Comparison of ENCODE assay signal across 1 cellular context in the genomic region with DNA sequence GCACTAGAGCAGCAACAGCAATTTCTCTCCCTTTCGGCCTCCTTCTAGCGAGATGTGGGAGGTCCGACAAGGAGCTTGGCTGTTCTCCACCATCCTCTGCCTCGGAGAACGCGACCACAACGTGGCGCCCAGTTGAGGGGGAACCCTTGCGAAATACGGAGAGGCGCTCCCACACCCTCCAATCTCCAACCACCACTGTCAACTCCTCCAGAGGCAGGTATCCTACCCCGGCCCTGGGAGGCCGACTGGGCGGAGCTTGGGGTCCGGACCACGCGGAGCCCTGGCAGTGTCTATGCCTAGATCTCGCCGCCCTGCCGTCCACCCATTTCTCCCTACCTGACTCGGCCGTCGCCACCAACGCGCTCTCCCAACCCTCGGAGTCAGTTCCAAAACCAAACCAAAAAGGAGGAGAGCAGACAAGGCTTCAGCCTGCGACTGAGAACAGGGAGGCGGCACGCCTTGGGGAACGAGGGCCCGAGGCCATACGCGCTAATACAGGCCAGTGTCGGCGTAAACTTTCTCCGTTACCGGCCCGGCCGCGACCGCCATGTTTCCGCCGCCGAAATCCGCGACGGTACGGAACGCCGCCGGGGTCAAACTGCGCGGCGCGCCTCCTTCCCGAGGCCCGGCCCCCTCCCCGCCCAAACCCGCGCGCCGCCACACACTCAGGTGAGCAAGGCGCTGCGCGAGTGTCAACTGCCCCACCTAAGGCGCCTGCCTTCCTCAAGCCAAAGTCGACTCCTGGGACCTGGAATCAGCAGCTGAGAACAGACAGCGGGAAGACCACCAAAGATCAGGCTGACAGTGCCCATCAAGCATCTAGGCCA.
A peak's percentile ranks its signal among the peaks of the same experiment; 100 is the strongest.
TF ChIP-seq lines count a peak whose summit lies in the region.

A gene with protein sequence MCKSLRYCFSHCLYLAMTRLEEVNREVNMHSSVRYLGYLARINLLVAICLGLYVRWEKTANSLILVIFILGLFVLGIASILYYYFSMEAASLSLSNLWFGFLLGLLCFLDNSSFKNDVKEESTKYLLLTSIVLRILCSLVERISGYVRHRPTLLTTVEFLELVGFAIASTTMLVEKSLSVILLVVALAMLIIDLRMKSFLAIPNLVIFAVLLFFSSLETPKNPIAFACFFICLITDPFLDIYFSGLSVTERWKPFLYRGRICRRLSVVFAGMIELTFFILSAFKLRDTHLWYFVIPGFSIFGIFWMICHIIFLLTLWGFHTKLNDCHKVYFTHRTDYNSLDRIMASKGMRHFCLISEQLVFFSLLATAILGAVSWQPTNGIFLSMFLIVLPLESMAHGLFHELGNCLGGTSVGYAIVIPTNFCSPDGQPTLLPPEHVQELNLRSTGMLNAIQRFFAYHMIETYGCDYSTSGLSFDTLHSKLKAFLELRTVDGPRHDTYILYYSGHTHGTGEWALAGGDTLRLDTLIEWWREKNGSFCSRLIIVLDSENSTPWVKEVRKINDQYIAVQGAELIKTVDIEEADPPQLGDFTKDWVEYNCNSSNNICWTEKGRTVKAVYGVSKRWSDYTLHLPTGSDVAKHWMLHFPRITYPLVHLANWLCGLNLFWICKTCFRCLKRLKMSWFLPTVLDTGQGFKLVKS (minus strand): TSS at position 570 of the 827 bp plus-strand sequence. CDS start 5,568 bp downstream, outside the sequence.

TF ChIP-seq in K562, 482 proteins besides CTCF, POLR2A, EP300 and RAD21 (continued from another document and continues in another):
- TF ChIP-seq, protein P1, sequence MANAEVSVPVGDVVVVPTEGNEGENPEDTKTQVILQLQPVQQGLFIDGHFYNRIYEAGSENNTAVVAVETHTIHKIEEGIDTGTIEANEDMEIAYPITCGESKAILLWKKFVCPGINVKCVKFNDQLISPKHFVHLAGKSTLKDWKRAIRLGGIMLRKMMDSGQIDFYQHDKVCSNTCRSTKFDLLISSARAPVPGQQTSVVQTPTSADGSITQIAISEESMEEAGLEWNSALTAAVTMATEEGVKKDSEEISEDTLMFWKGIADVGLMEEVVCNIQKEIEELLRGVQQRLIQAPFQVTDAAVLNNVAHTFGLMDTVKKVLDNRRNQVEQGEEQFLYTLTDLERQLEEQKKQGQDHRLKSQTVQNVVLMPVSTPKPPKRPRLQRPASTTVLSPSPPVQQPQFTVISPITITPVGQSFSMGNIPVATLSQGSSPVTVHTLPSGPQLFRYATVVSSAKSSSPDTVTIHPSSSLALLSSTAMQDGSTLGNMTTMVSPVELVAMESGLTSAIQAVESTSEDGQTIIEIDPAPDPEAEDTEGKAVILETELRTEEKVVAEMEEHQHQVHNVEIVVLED (CRISPR knock-in tag; IDR thresholded peaks at IDR 0.05): peak; percentile 67
- no peak for TF ChIP-seq ZNF785 (CRISPR knock-in tag; IDR thresholded peaks at IDR 0.05)
- TF ChIP-seq, protein P2, sequence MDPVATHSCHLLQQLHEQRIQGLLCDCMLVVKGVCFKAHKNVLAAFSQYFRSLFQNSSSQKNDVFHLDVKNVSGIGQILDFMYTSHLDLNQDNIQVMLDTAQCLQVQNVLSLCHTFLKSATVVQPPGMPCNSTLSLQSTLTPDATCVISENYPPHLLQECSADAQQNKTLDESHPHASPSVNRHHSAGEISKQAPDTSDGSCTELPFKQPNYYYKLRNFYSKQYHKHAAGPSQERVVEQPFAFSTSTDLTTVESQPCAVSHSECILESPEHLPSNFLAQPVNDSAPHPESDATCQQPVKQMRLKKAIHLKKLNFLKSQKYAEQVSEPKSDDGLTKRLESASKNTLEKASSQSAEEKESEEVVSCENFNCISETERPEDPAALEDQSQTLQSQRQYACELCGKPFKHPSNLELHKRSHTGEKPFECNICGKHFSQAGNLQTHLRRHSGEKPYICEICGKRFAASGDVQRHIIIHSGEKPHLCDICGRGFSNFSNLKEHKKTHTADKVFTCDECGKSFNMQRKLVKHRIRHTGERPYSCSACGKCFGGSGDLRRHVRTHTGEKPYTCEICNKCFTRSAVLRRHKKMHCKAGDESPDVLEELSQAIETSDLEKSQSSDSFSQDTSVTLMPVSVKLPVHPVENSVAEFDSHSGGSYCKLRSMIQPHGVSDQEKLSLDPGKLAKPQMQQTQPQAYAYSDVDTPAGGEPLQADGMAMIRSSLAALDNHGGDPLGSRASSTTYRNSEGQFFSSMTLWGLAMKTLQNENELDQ (CRISPR knock-in tag; IDR thresholded peaks at IDR 0.05; ENCODE audit: borderline replicate concordance): peak; percentile 97
- TF ChIP-seq FOXP1 (CRISPR knock-in tag; IDR thresholded peaks at IDR 0.05): peak; percentile 94; the same call in 1 of the 2 replicates
- peak; percentile 91 for TF ChIP-seq TOE1 (IDR thresholded peaks at IDR 0.05; ENCODE audit: borderline replicate concordance)
- no peak for TF ChIP-seq TOE1 (CRISPR knock-in tag; IDR thresholded peaks at IDR 0.05; ENCODE audit: borderline replicate concordance, low read depth)
- no peak for TF ChIP-seq SP2 (IDR thresholded peaks at IDR 0.05; ENCODE audit: extremely low read depth, low read depth, low read length, poor library complexity, severe bottlenecking)
- TF ChIP-seq KLF16 (IDR thresholded peaks at IDR 0.05): peak; percentile 71; the same call in 1 of the 2 replicates
- TF ChIP-seq HOXB6 (CRISPR knock-in tag; IDR thresholded peaks at IDR 0.05; ENCODE audit: borderline replicate concordance): no peak
- TF ChIP-seq, protein P3, sequence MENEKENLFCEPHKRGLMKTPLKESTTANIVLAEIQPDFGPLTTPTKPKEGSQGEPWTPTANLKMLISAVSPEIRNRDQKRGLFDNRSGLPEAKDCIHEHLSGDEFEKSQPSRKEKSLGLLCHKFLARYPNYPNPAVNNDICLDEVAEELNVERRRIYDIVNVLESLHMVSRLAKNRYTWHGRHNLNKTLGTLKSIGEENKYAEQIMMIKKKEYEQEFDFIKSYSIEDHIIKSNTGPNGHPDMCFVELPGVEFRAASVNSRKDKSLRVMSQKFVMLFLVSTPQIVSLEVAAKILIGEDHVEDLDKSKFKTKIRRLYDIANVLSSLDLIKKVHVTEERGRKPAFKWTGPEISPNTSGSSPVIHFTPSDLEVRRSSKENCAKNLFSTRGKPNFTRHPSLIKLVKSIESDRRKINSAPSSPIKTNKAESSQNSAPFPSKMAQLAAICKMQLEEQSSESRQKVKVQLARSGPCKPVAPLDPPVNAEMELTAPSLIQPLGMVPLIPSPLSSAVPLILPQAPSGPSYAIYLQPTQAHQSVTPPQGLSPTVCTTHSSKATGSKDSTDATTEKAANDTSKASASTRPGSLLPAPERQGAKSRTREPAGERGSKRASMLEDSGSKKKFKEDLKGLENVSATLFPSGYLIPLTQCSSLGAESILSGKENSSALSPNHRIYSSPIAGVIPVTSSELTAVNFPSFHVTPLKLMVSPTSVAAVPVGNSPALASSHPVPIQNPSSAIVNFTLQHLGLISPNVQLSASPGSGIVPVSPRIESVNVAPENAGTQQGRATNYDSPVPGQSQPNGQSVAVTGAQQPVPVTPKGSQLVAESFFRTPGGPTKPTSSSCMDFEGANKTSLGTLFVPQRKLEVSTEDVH (IDR thresholded peaks at IDR 0.05; ENCODE audit: low read depth, partially characterized antibody): peak; percentile 44
- peak; percentile 87 for TF ChIP-seq POU5F1 (IDR thresholded peaks at IDR 0.05; ENCODE audit: borderline replicate concordance, low read depth, low read length, partially characterized antibody)
- peak; percentile 62 for TF ChIP-seq RNF2 (IDR thresholded peaks at IDR 0.05)
- peak; percentile 87 to 99 for TF ChIP-seq MAZ (CRISPR knock-in tag; conservative IDR thresholded peaks at IDR 0.05 in 1 of 2, IDR thresholded peaks at IDR 0.05 in 1 of 2)
- peak; percentile 56 for TF ChIP-seq SMAD1 (IDR thresholded peaks at IDR 0.05; ENCODE audit: low read depth, low read length, partially characterized antibody)
- peak; percentile 81 for TF ChIP-seq BRD9 (IDR thresholded peaks at IDR 0.05; ENCODE audit: low read depth, partially characterized antibody)
- TF ChIP-seq L3MBTL2 (IDR thresholded peaks at IDR 0.05): peak; percentile 92
- TF ChIP-seq PHB2 (IDR thresholded peaks at IDR 0.05; ENCODE audit: low read depth): no peak
- TF ChIP-seq, protein P4, sequence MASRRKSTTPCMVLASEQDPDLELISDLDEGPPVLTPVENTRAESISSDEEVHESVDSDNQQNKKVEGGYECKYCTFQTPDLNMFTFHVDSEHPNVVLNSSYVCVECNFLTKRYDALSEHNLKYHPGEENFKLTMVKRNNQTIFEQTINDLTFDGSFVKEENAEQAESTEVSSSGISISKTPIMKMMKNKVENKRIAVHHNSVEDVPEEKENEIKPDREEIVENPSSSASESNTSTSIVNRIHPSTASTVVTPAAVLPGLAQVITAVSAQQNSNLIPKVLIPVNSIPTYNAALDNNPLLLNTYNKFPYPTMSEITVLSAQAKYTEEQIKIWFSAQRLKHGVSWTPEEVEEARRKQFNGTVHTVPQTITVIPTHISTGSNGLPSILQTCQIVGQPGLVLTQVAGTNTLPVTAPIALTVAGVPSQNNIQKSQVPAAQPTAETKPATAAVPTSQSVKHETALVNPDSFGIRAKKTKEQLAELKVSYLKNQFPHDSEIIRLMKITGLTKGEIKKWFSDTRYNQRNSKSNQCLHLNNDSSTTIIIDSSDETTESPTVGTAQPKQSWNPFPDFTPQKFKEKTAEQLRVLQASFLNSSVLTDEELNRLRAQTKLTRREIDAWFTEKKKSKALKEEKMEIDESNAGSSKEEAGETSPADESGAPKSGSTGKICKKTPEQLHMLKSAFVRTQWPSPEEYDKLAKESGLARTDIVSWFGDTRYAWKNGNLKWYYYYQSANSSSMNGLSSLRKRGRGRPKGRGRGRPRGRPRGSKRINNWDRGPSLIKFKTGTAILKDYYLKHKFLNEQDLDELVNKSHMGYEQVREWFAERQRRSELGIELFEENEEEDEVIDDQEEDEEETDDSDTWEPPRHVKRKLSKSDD (conservative IDR thresholded peaks at IDR 0.05; ENCODE audit: low read length): 0 out of 2 replicates have a peak, but pooled peaks have one; percentile 53
- TF ChIP-seq HCFC1 (IDR thresholded peaks at IDR 0.05; ENCODE audit: low read depth, low read length): peak; percentile 58
- peak; percentile 99 for TF ChIP-seq RBBP5 (IDR thresholded peaks at IDR 0.05; ENCODE audit: borderline replicate concordance, insufficient read depth, low read length, poor library complexity, severe bottlenecking)
- TF ChIP-seq HDAC3 (IDR thresholded peaks at IDR 0.05; ENCODE audit: borderline replicate concordance, partially characterized antibody): peak; percentile 27
- TF ChIP-seq FOXK2 (conservative IDR thresholded peaks at IDR 0.05 in 1 of 2, IDR thresholded peaks at IDR 0.05 in 1 of 2; ENCODE audit: low read depth in 2 of 2): peak; percentile 83 to 85
- peak; percentile 85 for TF ChIP-seq NR2C2 (CRISPR knock-in tag; IDR thresholded peaks at IDR 0.05)
- peak; percentile 90 for TF ChIP-seq NR2C2 (tag; IDR thresholded peaks at IDR 0.05)
- peak; percentile 9 for TF ChIP-seq BHLHE40 (IDR thresholded peaks at IDR 0.05; ENCODE audit: low read length)
- TF ChIP-seq, protein P5, sequence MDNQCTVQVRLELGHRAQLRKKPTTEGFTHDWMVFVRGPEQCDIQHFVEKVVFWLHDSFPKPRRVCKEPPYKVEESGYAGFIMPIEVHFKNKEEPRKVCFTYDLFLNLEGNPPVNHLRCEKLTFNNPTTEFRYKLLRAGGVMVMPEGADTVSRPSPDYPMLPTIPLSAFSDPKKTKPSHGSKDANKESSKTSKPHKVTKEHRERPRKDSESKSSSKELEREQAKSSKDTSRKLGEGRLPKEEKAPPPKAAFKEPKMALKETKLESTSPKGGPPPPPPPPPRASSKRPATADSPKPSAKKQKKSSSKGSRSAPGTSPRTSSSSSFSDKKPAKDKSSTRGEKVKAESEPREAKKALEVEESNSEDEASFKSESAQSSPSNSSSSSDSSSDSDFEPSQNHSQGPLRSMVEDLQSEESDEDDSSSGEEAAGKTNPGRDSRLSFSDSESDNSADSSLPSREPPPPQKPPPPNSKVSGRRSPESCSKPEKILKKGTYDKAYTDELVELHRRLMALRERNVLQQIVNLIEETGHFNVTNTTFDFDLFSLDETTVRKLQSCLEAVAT (IDR thresholded peaks at IDR 0.05): peak in 1 of 2 experiments; percentile 78; a peak in 3 of 4 replicates
- TF ChIP-seq, protein P6, sequence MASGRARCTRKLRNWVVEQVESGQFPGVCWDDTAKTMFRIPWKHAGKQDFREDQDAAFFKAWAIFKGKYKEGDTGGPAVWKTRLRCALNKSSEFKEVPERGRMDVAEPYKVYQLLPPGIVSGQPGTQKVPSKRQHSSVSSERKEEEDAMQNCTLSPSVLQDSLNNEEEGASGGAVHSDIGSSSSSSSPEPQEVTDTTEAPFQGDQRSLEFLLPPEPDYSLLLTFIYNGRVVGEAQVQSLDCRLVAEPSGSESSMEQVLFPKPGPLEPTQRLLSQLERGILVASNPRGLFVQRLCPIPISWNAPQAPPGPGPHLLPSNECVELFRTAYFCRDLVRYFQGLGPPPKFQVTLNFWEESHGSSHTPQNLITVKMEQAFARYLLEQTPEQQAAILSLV (tag; IDR thresholded peaks at IDR 0.05): peak; percentile 66; the same call in 1 of the 2 replicates
- TF ChIP-seq ZNF583 (CRISPR knock-in tag; IDR thresholded peaks at IDR 0.05): peak; percentile 73; the same call in 1 of the 2 replicates
- TF ChIP-seq, protein P7, sequence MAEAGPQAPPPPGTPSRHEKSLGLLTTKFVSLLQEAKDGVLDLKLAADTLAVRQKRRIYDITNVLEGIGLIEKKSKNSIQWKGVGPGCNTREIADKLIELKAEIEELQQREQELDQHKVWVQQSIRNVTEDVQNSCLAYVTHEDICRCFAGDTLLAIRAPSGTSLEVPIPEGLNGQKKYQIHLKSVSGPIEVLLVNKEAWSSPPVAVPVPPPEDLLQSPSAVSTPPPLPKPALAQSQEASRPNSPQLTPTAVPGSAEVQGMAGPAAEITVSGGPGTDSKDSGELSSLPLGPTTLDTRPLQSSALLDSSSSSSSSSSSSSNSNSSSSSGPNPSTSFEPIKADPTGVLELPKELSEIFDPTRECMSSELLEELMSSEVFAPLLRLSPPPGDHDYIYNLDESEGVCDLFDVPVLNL (CRISPR knock-in tag; IDR thresholded peaks at IDR 0.05; ENCODE audit: low read depth): peak; percentile 28; the same call in 1 of the 2 replicates
- no peak for TF ChIP-seq GABPB2 (CRISPR knock-in tag; conservative IDR thresholded peaks at IDR 0.05)
- peak; percentile 92; the same call in 1 of the 2 replicates for TF ChIP-seq SP1 (CRISPR knock-in tag; IDR thresholded peaks at IDR 0.05)
- peak; percentile 59; the same call in 1 of the 2 replicates for TF ChIP-seq HDAC8 (tag; IDR thresholded peaks at IDR 0.05)
- TF ChIP-seq HNRNPH1 (optimal IDR thresholded peaks at IDR 0.05; ENCODE audit: low read depth, low read length): no peak
- peak; percentile 69; the same call in 1 of the 2 replicates for TF ChIP-seq MTA1 (IDR thresholded peaks at IDR 0.05; ENCODE audit: borderline replicate concordance)
